In the genomic region with DNA sequence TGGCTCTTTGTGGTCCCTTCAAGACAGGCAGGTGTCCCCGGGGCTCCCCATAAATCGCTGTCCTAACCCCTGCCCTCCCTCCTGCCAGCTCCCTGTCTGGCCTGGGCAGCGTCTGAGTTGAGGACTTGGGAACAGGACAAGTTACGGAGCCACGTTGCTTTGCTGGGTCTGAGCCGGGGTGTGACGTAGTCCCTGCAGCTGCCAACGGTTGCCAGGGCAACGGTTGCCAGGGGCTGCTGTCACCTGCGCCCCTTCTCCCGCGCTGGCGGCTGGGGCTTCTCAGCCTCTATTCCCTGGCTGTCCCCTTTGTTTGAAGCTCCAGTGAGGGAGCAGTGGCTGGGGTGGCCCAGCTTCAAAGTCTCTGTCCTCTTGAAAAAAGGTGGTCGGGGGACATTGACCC, we compare ENCODE assay signal across 9 cellular contexts. TPM values are rescaled to one million over a fixed set of nuclear protein-coding genes. Genes with fewer than 3 reads are reported as not detected.
DNase-seq lines count a peak whose midpoint lies in the region; ATAC-seq, FAIRE-seq and TF ChIP-seq lines count a peak whose summit lies in the region.
"Had no signal": no experiment of that assay in that cellular context is flagged by ENCODE, and none has a peak within 500 bp of the region (broad histone marks: within the 10 kb centered on the region; RNA-seq: fewer than 3 reads in every experiment).

No MANE protein-coding gene starts in this region.

- no peak for TF ChIP-seq RAD21 in K562 (CRISPR knock-in tag; conservative IDR thresholded peaks at IDR 0.05 in 1 of 2, IDR thresholded peaks at IDR 0.05 in 1 of 2)

- H3K36me3 ChIP-seq in K562 (ENCODE audit: control insufficient read depth, insufficient read depth, low read length) (no peaks in the 10 kb centered on the region), lower lobe of right lung (no peaks in the 10 kb centered on the region), left lung (no peaks in the 10 kb centered on the region)

- H3K9me3 ChIP-seq in K562 (replicated peaks; ENCODE audit: control insufficient read depth, insufficient read depth, low read depth, low read length) (no peaks in the 10 kb centered on the region), lower lobe of right lung (no peaks in the 10 kb centered on the region), left lung (no peaks in the 10 kb centered on the region)

- CTCF ChIA-PET in K562 (lab: Yijun Ruan, JAX; ENCODE audit: low intra/inter-chr PET ratio), result interaction anchor here (1.2 kb wide), 1 partner anchor 48 kb away, joined by 4 read pairs; no protein-coding TSS in a partner anchor

- TF ChIP-seq EP300 in K562 (IDR thresholded peaks at IDR 0.05; ENCODE audit: low read length), result no peak

- TF ChIP-seq POLR2A in K562 (conservative IDR thresholded peaks at IDR 0.05), result no peak

- in situ Hi-C loops in K562 (cut with MboI), result no loop called here

- H3K4me2 ChIP-seq in K562 (ENCODE audit: insufficient read depth, low read length), result no peak overlapping the region

- no peaks in the 10 kb centered on the region for H3K79me2 ChIP-seq in K562 (ENCODE audit: control insufficient read depth, insufficient read depth, low read length)

- no peak overlapping the region for H3K4me3 ChIP-seq in K562
- H3K4me3 ChIP-seq in lower lobe of right lung, result no peak overlapping the region
- H3K4me3 ChIP-seq in left lung, result no peak overlapping the region

- no peak for FAIRE-seq in K562 (lab: Jason Lieb, UNC)

- BruUV-seq in K562 (replicated peaks; lab: Mats Ljungman, UMichigan), result no TSS peak

- DNase-seq in AG08395 (ENCODE audit: low spot score) (peak; percentile 19), NCI-H1105 (lab: John Stamatoyannopoulos, UW) (peak; percentile 80), K562 (ENCODE audit: extremely low read depth in 1 of 4, low spot score in 3 of 4) (peak in 2 of 4 experiments; percentile 47), lower lobe of right lung (peak; percentile 56), mesenteric fat pad (ENCODE audit: low spot score) (no peak), left lung (no peak), T-helper 9 cell (no peak)

- POLR2A ChIA-PET in K562 (lab: Yijun Ruan, JAX), result interaction anchor here (1.6 kb wide), 1 partner anchor 37 kb away, joined by 5 read pairs; no protein-coding TSS in a partner anchor

- no peak overlapping the region for H3K9ac ChIP-seq in K562 (ENCODE audit: insufficient read depth in 1 of 2, low read depth in 2 of 2, low read length in 2 of 2)

- intact Hi-C loops in K562 (cut with micrococcal nuclease), result no loop called here
- intact Hi-C loops in lower lobe of right lung (cut with DNase I), result no loop called here
- intact Hi-C loops in left lung (cut with DNase I), result no loop called here

- no peaks in the 10 kb centered on the region for H3K9me1 ChIP-seq in K562 (ENCODE audit: control insufficient read depth, insufficient read depth, low read length)

- H3K27ac ChIP-seq in K562 (ENCODE audit: extremely low read depth, low read depth, low read length) (no peak overlapping the region), lower lobe of right lung (peak overlapping the region; percentile 20), left lung (peak overlapping the region in 1 of 2 donors; percentile 55)
- H3K27ac ChIP-seq: epithelial cell of prostate had no signal

- TF ChIP-seq CTCF in K562 (IDR thresholded peaks at IDR 0.05 in 2 of 3, conservative IDR thresholded peaks at IDR 0.05 in 1 of 3; ENCODE audit: insufficient read depth in 2 of 3, low read depth in 1 of 3, low read length in 3 of 3) (no peak), lower lobe of right lung (IDR thresholded peaks at IDR 0.05) (no peak), left lung (IDR thresholded peaks at IDR 0.05) (no peak)

- ATAC-seq in K562 (no peak; the same call in 2 of the 3 replicates), lower lobe of right lung (no peak), GM19395 (IDR thresholded peaks at IDR 0.05; ENCODE audit: unreplicated experiment) (no peak), left lung (no peak)

- peaks cover 17 to 63% of the 10 kb centered on the region in 2 experiments for H3K27me3 ChIP-seq in K562 (ENCODE audit: control insufficient read depth in 2 of 2, insufficient read depth in 2 of 2, low read length in 2 of 2)
- peaks cover 8% of the 10 kb centered on the region for H3K27me3 ChIP-seq in lower lobe of right lung (ENCODE audit: low read depth)
- H3K27me3 ChIP-seq in left lung, result peaks cover 0 to 5% of the 10 kb centered on the region in 2 donors

- H2AFZ ChIP-seq in K562 (ENCODE audit: low read depth, low read length), result no peak overlapping the region

- 1% methylated on average over 12 of the region's 14 CpGs for WGBS in K562 (ENCODE audit: insufficient coverage, low coverage, missing lambda C conversion rate)

- H3K4me1 ChIP-seq in K562 (replicated peaks in 1 of 2; ENCODE audit: control insufficient read depth in 2 of 2, insufficient read depth in 2 of 2, low read length in 2 of 2) (peaks cover 0 to 9% of the 10 kb centered on the region in 2 experiments; a peak in 2 of 5 replicates), lower lobe of right lung (peaks cover 52% of the 10 kb centered on the region), left lung (peaks cover 6 to 81% of the 10 kb centered on the region in 2 donors)

- H4K20me1 ChIP-seq in K562 (replicated peaks; ENCODE audit: control insufficient read depth, insufficient read depth, low read length), result no peaks in the 10 kb centered on the region; the same call in none of the 2 replicates

RNA-seq across cellular contexts. Expression of a gene that starts 10.7 kb away (rescaled TPM):
- 0.81 and 1.3 TPM in 2 replicates for total RNA-seq in K562 (2011; cell fraction: chromatin; rRNA removed; ENCODE audit: low replicate concordance)
- 0.79 and 1.0 TPM in 2 replicates for total RNA-seq in K562 (2011; cell fraction: nucleolus; rRNA removed)
- 0.81 and 2.1 TPM in 2 replicates for total RNA-seq in K562 (2011; cell fraction: nucleoplasm; rRNA removed)
- not detected in 2 replicates for total RNA-seq in K562 (2014; rRNA removed)
- total RNA-seq in K562 (2014; rRNA removed; fragmentation: Illumina TruSeq; extraction: Trizol), result not detected in 2 replicates
- total RNA-seq in K562 (2015; rRNA removed; fragmentation: Illumina TruSeq; extraction: Trizol), result not detected in 2 replicates
- total RNA-seq in K562 (2021), result 0.31 TPM in 1 of 2 replicates, not detected in the other
- polyA plus RNA-seq in K562 (2011; rRNA removed), result 0.04 and 0.57 TPM in 2 replicates
- polyA plus RNA-seq in K562 (2011; cell fraction: cytosol; rRNA removed), result 0.12 and 0.15 TPM in 2 replicates
- polyA plus RNA-seq in K562 (2011; cell fraction: nucleus; rRNA removed), result 0.70 and 0.81 TPM in 2 replicates
- 0.39 and 0.44 TPM in 2 replicates for polyA plus RNA-seq in K562 (2012)
- polyA plus RNA-seq in K562 (2014; fragmentation: Illumina TruSeq; extraction: Trizol), result 0.16 and 0.29 TPM in 2 replicates
- not detected for polyA plus RNA-seq in K562 (2014; fragmentation: Nextera tagmentation; extraction: Ambion mirVana)
- 0.34 TPM in 1 of 2 replicates, not detected in the other for polyA plus RNA-seq in K562 (2014; rRNA removed)
- 0.18 TPM in 2 replicates for polyA minus RNA-seq in K562 (2011; rRNA and poly(A)+ RNA removed)
- polyA minus RNA-seq in K562 (2011; cell fraction: cytosol; rRNA and poly(A)+ RNA removed), result not detected in 2 replicates
- 0.33 TPM in 1 of 2 replicates, not detected in the other for polyA minus RNA-seq in K562 (2011; cell fraction: nucleus; rRNA and poly(A)+ RNA removed)
- total RNA-seq in lower lobe of right lung, result 37.9 TPM
- total RNA-seq in mesenteric fat pad, result 96.3 TPM
- total RNA-seq in left lung, result 10 to 100 TPM; 53.2 to 78.4 TPM

RNA-seq across cellular contexts. Expression of a gene that starts 28.9 kb away (rescaled TPM):
- 0.40 and 1.00 TPM in 2 replicates for total RNA-seq in K562 (2011; cell fraction: chromatin; rRNA removed; ENCODE audit: low replicate concordance)
- total RNA-seq in K562 (2011; cell fraction: nucleolus; rRNA removed), result 0.17 and 0.66 TPM in 2 replicates
- total RNA-seq in K562 (2011; cell fraction: nucleoplasm; rRNA removed), result 0.29 TPM in 1 of 2 replicates, not detected in the other
- total RNA-seq in K562 (2014; rRNA removed), result not detected in 2 replicates
- total RNA-seq in K562 (2014; rRNA removed; fragmentation: Illumina TruSeq; extraction: Trizol), result 0.16 TPM in 1 of 2 replicates, not detected in the other
- 0.08 TPM in 1 of 2 replicates, not detected in the other for total RNA-seq in K562 (2015; rRNA removed; fragmentation: Illumina TruSeq; extraction: Trizol)
- 0.09 and 0.16 TPM in 2 replicates for total RNA-seq in K562 (2021)
- polyA plus RNA-seq in K562 (2011; rRNA removed), result 0.13 and 0.18 TPM in 2 replicates
- polyA plus RNA-seq in K562 (2011; cell fraction: cytosol; rRNA removed), result 0.09 and 0.18 TPM in 2 replicates
- 0.51 and 0.59 TPM in 2 replicates for polyA plus RNA-seq in K562 (2011; cell fraction: nucleus; rRNA removed)
- 0.03 and 2.0 TPM in 2 replicates for polyA plus RNA-seq in K562 (2012)
- polyA plus RNA-seq in K562 (2014; fragmentation: Illumina TruSeq; extraction: Trizol), result 0.09 and 0.10 TPM in 2 replicates
- under 1 TPM; 0.10 to 0.30 TPM for polyA plus RNA-seq in K562 (2014; fragmentation: Nextera tagmentation; extraction: Ambion mirVana)
- 0.24 and 0.52 TPM in 2 replicates for polyA plus RNA-seq in K562 (2014; rRNA removed)
- polyA minus RNA-seq in K562 (2011; rRNA and poly(A)+ RNA removed), result 0.21 TPM in 1 of 2 replicates, not detected in the other
- not detected in 2 replicates for polyA minus RNA-seq in K562 (2011; cell fraction: cytosol; rRNA and poly(A)+ RNA removed)
- 0.27 TPM in 1 of 2 replicates, not detected in the other for polyA minus RNA-seq in K562 (2011; cell fraction: nucleus; rRNA and poly(A)+ RNA removed)
- total RNA-seq in lower lobe of right lung, result 7.7 TPM
- 13.3 TPM for total RNA-seq in mesenteric fat pad
- 10 to 100 TPM in 1 of 2 donors, 1 to 10 TPM in 1; 1.1 to 29.8 TPM for total RNA-seq in left lung

RNA-seq across cellular contexts. Expression of a gene that starts 55.4 kb away (rescaled TPM):
- 0.90 and 1.9 TPM in 2 replicates for total RNA-seq in K562 (2011; cell fraction: chromatin; rRNA removed; ENCODE audit: low replicate concordance)
- total RNA-seq in K562 (2011; cell fraction: nucleolus; rRNA removed), result not detected in 2 replicates
- 0.15 TPM in 1 of 2 replicates, not detected in the other for total RNA-seq in K562 (2011; cell fraction: nucleoplasm; rRNA removed)
- total RNA-seq in K562 (2014; rRNA removed) (0.09 TPM in 1 of 2 replicates, not detected in the other), K562 (2014; rRNA removed; fragmentation: Illumina TruSeq; extraction: Trizol) (0.04 TPM in 1 of 2 replicates, not detected in the other), K562 (2015; rRNA removed; fragmentation: Illumina TruSeq; extraction: Trizol) (0.19 and 0.33 TPM in 2 replicates), K562 (2021) (0.22 and 0.24 TPM in 2 replicates), lower lobe of right lung (4.3 TPM), mesenteric fat pad (not detected), left lung (1 to 10 TPM in 1 of 2 donors, under 1 TPM in 1; 0.52 to 3.8 TPM)
- polyA plus RNA-seq in K562 (2011; rRNA removed) (0.13 and 0.53 TPM in 2 replicates), K562 (2014; fragmentation: Illumina TruSeq; extraction: Trizol) (0.12 and 0.29 TPM in 2 replicates), K562 (2014; fragmentation: Nextera tagmentation; extraction: Ambion mirVana) (not detected), K562 (2014; rRNA removed) (not detected in 2 replicates)
- 0.07 and 0.40 TPM in 2 replicates for polyA plus RNA-seq in K562 (2011; cell fraction: cytosol; rRNA removed)
- 0.65 and 1.0 TPM in 2 replicates for polyA plus RNA-seq in K562 (2011; cell fraction: nucleus; rRNA removed)
- polyA plus RNA-seq in K562 (2012), result 0.51 and 1.4 TPM in 2 replicates
- polyA minus RNA-seq in K562 (2011; rRNA and poly(A)+ RNA removed), result 0.35 and 0.69 TPM in 2 replicates
- polyA minus RNA-seq in K562 (2011; cell fraction: cytosol; rRNA and poly(A)+ RNA removed), result not detected in 2 replicates
- polyA minus RNA-seq in K562 (2011; cell fraction: nucleus; rRNA and poly(A)+ RNA removed), result 0.27 and 0.67 TPM in 2 replicates

Comparison
In these comparisons a context has a peak if more than half of its experiments do, and no peak if none do; other contexts are left out.
1. DNase-seq: peak in AG08395 (single experiment), NCI-H1105 (single experiment) and lower lobe of right lung (single experiment); none in mesenteric fat pad (single experiment), left lung (0 of 2) and T-helper 9 cell (single experiment).
2. RNA of a gene that starts 10.7 kb away (total RNA-seq): 96.3 TPM in mesenteric fat pad (single experiment), 53.2 to 78.4 TPM in left lung and 37.9 TPM in lower lobe of right lung (single experiment); 0.31 to 2.1 TPM in K562; every median in the first group is over 10 times any median in the second.